In the genomic region with DNA sequence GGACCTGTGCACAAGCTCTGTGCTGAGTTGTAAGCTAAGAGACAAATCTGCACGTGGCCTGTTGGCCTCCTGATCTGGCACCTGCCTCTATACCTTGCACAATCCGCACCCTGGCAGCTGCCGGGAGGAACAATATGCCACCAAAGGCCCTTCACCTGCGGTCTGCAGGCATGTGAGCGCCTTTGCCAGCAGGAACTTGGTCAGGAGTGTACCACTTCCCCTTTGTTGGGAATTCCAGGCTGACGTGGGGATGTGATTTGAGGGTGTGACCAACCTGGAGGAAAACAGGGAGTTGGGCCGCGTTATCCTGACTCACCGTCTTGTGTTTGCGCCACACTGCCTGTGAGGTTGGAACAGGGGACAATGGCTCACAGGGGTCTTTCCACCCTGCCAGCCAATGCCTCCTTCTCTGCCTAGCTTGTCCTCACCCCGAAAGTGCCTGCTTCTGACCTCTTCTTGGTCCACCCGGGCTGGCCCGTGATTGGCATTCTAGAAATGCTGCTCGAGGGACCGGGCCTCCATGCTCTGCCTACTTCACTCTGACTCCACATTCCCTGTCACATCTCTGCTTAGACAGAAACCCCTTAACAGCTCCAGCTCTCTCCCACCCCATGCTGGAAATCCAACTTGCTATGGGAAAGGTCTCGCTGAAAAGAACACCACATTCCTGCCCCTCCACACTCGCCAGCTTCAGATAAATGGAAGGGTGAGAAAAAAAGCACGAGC, we compare ENCODE assay signal across 16 cellular contexts.
DNase-seq lines count a peak whose midpoint lies in the region; ATAC-seq, FAIRE-seq and TF ChIP-seq lines count a peak whose summit lies in the region.
"Had no signal": no experiment of that assay in that cellular context is flagged by ENCODE, and none has a peak within 500 bp of the region (broad histone marks: within the 10 kb centered on the region; RNA-seq: fewer than 3 reads in every experiment).

No MANE protein-coding gene starts in this region.

- FAIRE-seq in RCC 7860 (lab: Jason Lieb, UNC): no peak
- FAIRE-seq: H54 had no signal

- no peak for ATAC-seq in stimulated activated naive B cell treated with anti-CD40 and anti-IgM and Interleukin-4, amounts not matched to agents 10 μg/mL and 1 μg/mL and 100 μg/mL, for 72 hours (replicated peaks)
- ATAC-seq in HG03520 (IDR thresholded peaks at IDR 0.05; ENCODE audit: unreplicated experiment) (no peak), T-cell (replicated peaks in 1 of 4) (no peak)
- ATAC-seq: activated naive CD4-positive, alpha-beta T cell treated with anti-CD3 and anti-CD28 coated beads, Interleukin-2, amount 50 U/mL, for 72 hours; stimulated activated memory B cell treated with anti-CD40 and anti-IgM and Interleukin-4, amounts not matched to agents 10 μg/mL and 1 μg/mL and 100 μg/mL, for 72 hours had no signal

- H3K27ac ChIP-seq in HL-60 (replicated peaks): no peak overlapping the region
- H3K27ac ChIP-seq: sigmoid colon had no signal

- DNase-seq in HL-60 (ENCODE audit: low read depth in 1 of 2, low spot score in 1 of 2): peak; percentile 50 to 73
- DNase-seq in RCC 7860 (ENCODE audit: low spot score): peak; percentile 55
- peak; percentile 73 for DNase-seq in glomerular visceral epithelial cell (ENCODE audit: extremely low spot score)
- DNase-seq in stimulated activated naive B cell treated with anti-CD40 and anti-IgM and Interleukin-4, amounts not matched to agents 10 μg/mL and 1 μg/mL and 100 μg/mL, for 72 hours: no peak
- no peak for DNase-seq in KBM-7
- no peak for DNase-seq in erythroblast (lab: John Stamatoyannopoulos, UW)
- no peak for DNase-seq in T-cell
- DNase-seq: activated B cell treated with CpG ODN at 0.5 μM for 24 hours; CD4-positive, alpha-beta memory T cell; central memory CD4-positive, alpha-beta T cell; NCI-H2081 treated with DMSO at 0.1 percent for 48 hours; sigmoid colon had no signal

- no peaks in the 10 kb centered on the region for H3K27me3 ChIP-seq in HL-60 (ENCODE audit: insufficient read depth, poor library complexity, severe bottlenecking)
- H3K27me3 ChIP-seq: sigmoid colon had no signal

- H3K4me3 Mint-ChIP-seq in stimulated activated naive B cell treated with anti-CD40 and anti-IgM and Interleukin-4, amounts not matched to agents 10 μg/mL and 1 μg/mL and 100 μg/mL, for 72 hours: no peak overlapping the region
- H3K4me3 Mint-ChIP-seq in T-cell: no peak overlapping the region
- H3K4me3 Mint-ChIP-seq: activated B cell treated with CpG ODN at 0.5 μM for 24 hours; CD4-positive, alpha-beta memory T cell; stimulated activated memory B cell treated with anti-CD40 and anti-IgM and Interleukin-4, amounts not matched to agents 10 μg/mL and 1 μg/mL and 100 μg/mL, for 72 hours had no signal

- H3K4me3 ChIP-seq in HL-60 (replicated peaks; ENCODE audit: insufficient read depth, low read length): no peak overlapping the region
- H3K4me3 ChIP-seq: sigmoid colon had no signal

- peaks cover 4 to 7% of the 10 kb centered on the region in 2 donors for H3K9me3 Mint-ChIP-seq in stimulated activated naive B cell treated with anti-CD40 and anti-IgM and Interleukin-4, amounts not matched to agents 10 μg/mL and 1 μg/mL and 100 μg/mL, for 72 hours
- H3K9me3 Mint-ChIP-seq in T-cell: no peaks in the 10 kb centered on the region
- H3K9me3 Mint-ChIP-seq: CD4-positive, alpha-beta memory T cell; stimulated activated memory B cell treated with anti-CD40 and anti-IgM and Interleukin-4, amounts not matched to agents 10 μg/mL and 1 μg/mL and 100 μg/mL, for 72 hours had no signal

- no peaks in the 10 kb centered on the region for H3K27me3 Mint-ChIP-seq in stimulated activated naive B cell treated with anti-CD40 and anti-IgM and Interleukin-4, amounts not matched to agents 10 μg/mL and 1 μg/mL and 100 μg/mL, for 72 hours
- H3K27me3 Mint-ChIP-seq in T-cell: no peaks in the 10 kb centered on the region
- H3K27me3 Mint-ChIP-seq: activated B cell treated with CpG ODN at 0.5 μM for 24 hours; CD4-positive, alpha-beta memory T cell; stimulated activated memory B cell treated with anti-CD40 and anti-IgM and Interleukin-4, amounts not matched to agents 10 μg/mL and 1 μg/mL and 100 μg/mL, for 72 hours had no signal

- no peak for TF ChIP-seq CTCF in HL-60 (IDR thresholded peaks at IDR 0.05; ENCODE audit: insufficient read depth, low read length)

- H3K4me1 Mint-ChIP-seq in stimulated activated naive B cell treated with anti-CD40 and anti-IgM and Interleukin-4, amounts not matched to agents 10 μg/mL and 1 μg/mL and 100 μg/mL, for 72 hours: peaks cover 13 to 35% of the 10 kb centered on the region in 2 donors
- peaks cover 0 to 3% (median 3%) of the 10 kb centered on the region in 3 donors for H3K4me1 Mint-ChIP-seq in T-cell

- CTCF ChIA-PET in T-cell (lab: Charles Lee): no interaction called here

- peaks cover 2 to 7% of the 10 kb centered on the region in 2 donors for H3K36me3 Mint-ChIP-seq in stimulated activated naive B cell treated with anti-CD40 and anti-IgM and Interleukin-4, amounts not matched to agents 10 μg/mL and 1 μg/mL and 100 μg/mL, for 72 hours
- no peaks in the 10 kb centered on the region for H3K36me3 Mint-ChIP-seq in T-cell
- H3K36me3 Mint-ChIP-seq: CD4-positive, alpha-beta memory T cell; stimulated activated memory B cell treated with anti-CD40 and anti-IgM and Interleukin-4, amounts not matched to agents 10 μg/mL and 1 μg/mL and 100 μg/mL, for 72 hours had no signal

- POLR2A ChIA-PET in T-cell (lab: Charles Lee): no interaction called here

- H3K27ac Mint-ChIP-seq in stimulated activated naive B cell treated with anti-CD40 and anti-IgM and Interleukin-4, amounts not matched to agents 10 μg/mL and 1 μg/mL and 100 μg/mL, for 72 hours: peak overlapping the region; percentile 1
- H3K27ac Mint-ChIP-seq in T-cell: no peak overlapping the region
- H3K27ac Mint-ChIP-seq: activated B cell treated with CpG ODN at 0.5 μM for 24 hours; activated naive CD4-positive, alpha-beta T cell treated with anti-CD3 and anti-CD28 coated beads, Interleukin-2, amount 50 U/mL, for 72 hours; CD4-positive, alpha-beta memory T cell; stimulated activated memory B cell treated with anti-CD40 and anti-IgM and Interleukin-4, amounts not matched to agents 10 μg/mL and 1 μg/mL and 100 μg/mL, for 72 hours had no signal

- TF ChIP-seq POLR2A in erythroblast (IDR thresholded peaks at IDR 0.05; ENCODE audit: low read length): no peak

- in situ Hi-C loops in KBM-7 (cut with MboI; ENCODE audit: low pct_unique_long_range_greater_than_20kb, low sequenced_read_pairs): no loop called here

Comparison
In these comparisons a context has a peak if more than half of its experiments do, and no peak if none do; other contexts are left out.
1. DNase-seq: peak in HL-60 (2 of 2), RCC 7860 (single experiment) and glomerular visceral epithelial cell (single experiment); none in stimulated activated naive B cell treated with anti-CD40 and anti-IgM and Interleukin-4, amounts not matched to agents 10 μg/mL and 1 μg/mL and 100 μg/mL, for 72 hours (single experiment), KBM-7 (single experiment), erythroblast (0 of 2) and T-cell (0 of 34).